22 cellular contexts compared by ENCODE assay signal in genomic region chr7:46147871-46148270, GRCh38.
"Had no signal": no experiment of that assay in that cellular context is flagged by ENCODE, and none has a peak within 500 bp of the region (broad histone marks: within the 10 kb centered on the region; RNA-seq: fewer than 3 reads in every experiment).

No MANE protein-coding gene starts in this region.

- H3K9ac ChIP-seq: parathyroid adenoma had no signal

- H3K4me1 ChIP-seq: lower lobe of right lung, parathyroid adenoma, spleen, upper lobe of right lung, uterus had no signal

- H3K36me3 ChIP-seq: lower lobe of right lung, neutrophil, spleen, tibial nerve, upper lobe of right lung, uterus had no signal

- H3K79me2 ChIP-seq: parathyroid adenoma had no signal

- H3K9me3 ChIP-seq: lower lobe of right lung, neutrophil, spleen, testis, tibial nerve, upper lobe of right lung, uterus had no signal

- DNase-seq: dorsolateral prefrontal cortex; effector CD4-positive, alpha-beta T cell; hypothalamus; immature natural killer cell; islet precursor cell; left ventricle myocardium superior; lower lobe of right lung; naive B cell; spleen; stimulated activated CD4-positive, alpha-beta T cell treated with anti-CD3 and anti-CD28 coated beads, Interleukin-4, amount 100 ng/mL, for 4 hours; stimulated activated naive CD8-positive, alpha-beta T cell treated with anti-CD3 and anti-CD28 coated beads, Interleukin-15, Interleukin-2, amounts not matched to agents 100 U/mL and 50 U/mL, for 24 hours; substantia nigra; testis; upper lobe of right lung; uterus had no signal

- H3K27ac ChIP-seq: dorsolateral prefrontal cortex, lower lobe of right lung, neutrophil, parathyroid adenoma, skin epidermis, spleen, testis, tibial nerve, upper lobe of right lung, uterus had no signal

- H3K4me3 ChIP-seq: dorsolateral prefrontal cortex, lower lobe of right lung, skin epidermis, spleen, testis, tibial nerve, upper lobe of right lung, uterus had no signal

- ATAC-seq: left ventricle myocardium superior; lower lobe of right lung; natural killer cell treated with Interleukin-12 subunit alpha and Interleukin-12 subunit beta and Interleukin-15 and Interleukin-18, amount 100 ng/mL, for 72 hours; sciatic nerve; stimulated activated memory B cell treated with anti-CD40 and anti-IgM and Interleukin-4, amounts not matched to agents 10 μg/mL and 1 μg/mL and 100 μg/mL, for 72 hours; stimulated activated naive CD8-positive, alpha-beta T cell treated with anti-CD3 and anti-CD28 coated beads, Interleukin-15, Interleukin-2, amounts not matched to agents 100 U/mL and 50 U/mL, for 24 hours; upper lobe of right lung had no signal

- H3K27me3 ChIP-seq: neutrophil, spleen, testis, tibial nerve, upper lobe of right lung, uterus had no signal

- H2AFZ ChIP-seq: parathyroid adenoma had no signal
